12 cellular contexts compared by ENCODE assay signal in the genomic region with DNA sequence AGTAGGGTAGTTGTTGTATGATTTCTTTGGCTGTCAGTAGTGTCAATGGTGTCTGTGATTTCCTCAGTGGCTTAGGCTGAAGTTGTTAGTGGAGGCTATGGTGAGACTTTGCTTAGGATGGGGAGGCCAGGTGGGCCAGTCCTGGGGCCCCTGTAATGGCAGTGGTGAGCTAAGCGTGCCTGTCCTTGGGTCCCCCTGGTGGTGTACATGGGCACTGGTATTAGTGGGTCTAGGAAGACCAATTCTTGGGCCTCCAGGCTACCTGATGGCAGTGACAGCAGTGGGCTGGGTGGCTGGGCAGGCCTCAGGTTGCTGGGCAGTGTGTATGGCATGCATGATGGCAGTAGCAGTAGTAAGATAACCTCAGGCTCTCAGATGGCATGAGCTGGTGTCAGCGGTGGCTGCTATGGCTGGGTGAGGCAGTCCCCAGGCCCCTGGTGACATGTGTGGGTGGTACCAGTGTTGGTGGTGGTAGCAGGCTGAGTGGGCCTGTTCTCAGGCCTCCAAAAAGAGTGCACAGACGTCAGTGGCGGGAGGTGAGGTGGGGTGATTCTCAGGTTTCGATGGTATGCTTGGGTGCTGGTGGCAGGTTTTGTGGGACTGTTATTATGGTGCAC.
DNase-seq lines count a peak whose midpoint lies in the region; ATAC-seq and TF ChIP-seq lines count a peak whose summit lies in the region.
"Had no signal": no experiment of that assay in that cellular context is flagged by ENCODE, and none has a peak within 500 bp of the region (broad histone marks: within the 10 kb centered on the region; RNA-seq: fewer than 3 reads in every experiment).

No MANE protein-coding gene starts in this region.

- no peak overlapping the region for H3K56ac ChIP-seq in H9 (ENCODE audit: insufficient read length, low read depth, low read length)

- DNase-seq in H9 (peak; percentile 52), RPMI8226 (peak; percentile 8), memory B cell (ENCODE audit: low spot score in 2 of 2) (no peak), AG20443 (ENCODE audit: low spot score) (no peak), HuH-7.5 (ENCODE audit: low spot score) (no peak), substantia nigra (lab: John Stamatoyannopoulos, UW) (no peak)
- DNase-seq: activated T-cell treated with anti-CD3 and anti-CD28 coated beads, Interleukin-2, amount 50 U/mL, for 1 hour; DMS79 treated with DMSO at 0.1 percent for 48 hours; esophagus squamous epithelium; T-helper 9 cell had no signal

- H3K36me3 Mint-ChIP-seq in H9 (ENCODE audit: insufficient read depth in 1 of 3, low read depth in 3 of 3) (peaks cover 0 to 2% (median 0%) of the 10 kb centered on the region in 3 experiments; a peak in 1 of 7 replicates), memory B cell (peaks cover 11% of the 10 kb centered on the region)

- no peak overlapping the region for H2BK12ac ChIP-seq in H9 (ENCODE audit: insufficient read length, low read depth, low read length)

- H3K27me3 ChIP-seq in H9 (ENCODE audit: insufficient read depth, low read length): no peaks in the 10 kb centered on the region
- H3K27me3 ChIP-seq: breast epithelium, esophagus squamous epithelium had no signal

- no peaks in the 10 kb centered on the region for H3K23me2 ChIP-seq in H9 (ENCODE audit: insufficient read length, low read depth, low read length, poor library complexity, severe bottlenecking)

- no peak overlapping the region for H3K4me3 Mint-ChIP-seq in H9
- H3K4me3 Mint-ChIP-seq in memory B cell: no peak overlapping the region

- H3K79me1 ChIP-seq in H9 (ENCODE audit: insufficient read depth, low read depth, low read length, poor library complexity, severe bottlenecking): no peaks in the 10 kb centered on the region

- no peak overlapping the region for H4K8ac ChIP-seq in H9 (replicated peaks; ENCODE audit: insufficient read length, low read depth, low read length)

- H3K4me2 ChIP-seq in H9 (ENCODE audit: insufficient read depth, insufficient read length, low read length): no peak overlapping the region

- no peaks in the 10 kb centered on the region; a peak in 1 of 5 replicates for H3K9me3 Mint-ChIP-seq in H9
- H3K9me3 Mint-ChIP-seq in memory B cell: no peaks in the 10 kb centered on the region

- no peak overlapping the region for H2AFZ ChIP-seq in H9 (ENCODE audit: low read length)

- H3K23ac ChIP-seq in H9 (ENCODE audit: insufficient read length, low read depth, low read length): no peak overlapping the region

- H3K27ac Mint-ChIP-seq in H9 (peak overlapping the region in 1 of 3 experiments; percentile 5; a peak in 2 of 7 replicates), memory B cell (no peak overlapping the region)

- H3K27me3 Mint-ChIP-seq in H9 (ENCODE audit: low read depth) (no peaks in the 10 kb centered on the region), memory B cell (no peaks in the 10 kb centered on the region)

- H3K27ac ChIP-seq in H9 (ENCODE audit: insufficient read length, low read depth, low read length) (no peak overlapping the region), substantia nigra (ENCODE audit: low read depth, low read length, poor library complexity, severe bottlenecking) (no peak overlapping the region)
- H3K27ac ChIP-seq: breast epithelium, esophagus squamous epithelium had no signal

- H3K4me1 Mint-ChIP-seq in H9 (peaks cover 6% of the 10 kb centered on the region in 2 experiments), memory B cell (no peaks in the 10 kb centered on the region)

- peak; percentile 31 for ATAC-seq in memory B cell (ENCODE audit: low read depth)

- no peak overlapping the region for H3K9ac ChIP-seq in H9 (ENCODE audit: extremely low read depth, insufficient read length, low read length)

- H4K91ac ChIP-seq in H9 (ENCODE audit: insufficient read length, low read depth, low read length): no peak overlapping the region

- no peaks in the 10 kb centered on the region for H3K4me1 ChIP-seq in H9 (ENCODE audit: insufficient read depth, low read length)
- H3K4me1 ChIP-seq: breast epithelium, esophagus squamous epithelium had no signal

- H2BK15ac ChIP-seq in H9 (ENCODE audit: low read depth, low read length): no peak overlapping the region

- peak; percentile 48 for TF ChIP-seq CTCF in GM12872 (IDR thresholded peaks at IDR 0.05; ENCODE audit: insufficient read depth, low read depth, low read length)
- peak; percentile 61 for TF ChIP-seq CTCF in H9 (conservative IDR thresholded peaks at IDR 0.05)

- H2AK5ac ChIP-seq in H9 (ENCODE audit: insufficient read length, low read length): no peak overlapping the region

- H4K20me1 ChIP-seq in H9 (ENCODE audit: control insufficient read depth, insufficient read depth, insufficient read length): no peaks in the 10 kb centered on the region

- WGBS in H9 (ENCODE audit: extremely low coverage, insufficient read length, low lambda C conversion rate): no CpG with 5 or more reads among the region's 5 CpGs

- H3K18ac ChIP-seq in H9 (ENCODE audit: insufficient read length, low read depth, low read length): no peak overlapping the region

- no peaks in the 10 kb centered on the region for H3K79me2 ChIP-seq in H9 (ENCODE audit: insufficient read depth, low read length)

- no peak overlapping the region for H3K4ac ChIP-seq in H9 (ENCODE audit: low read depth, low read length)

- H4K5ac ChIP-seq in H9 (ENCODE audit: insufficient read length, low read depth, low read length): no peak overlapping the region

- H3K9me3 ChIP-seq in H9 (ENCODE audit: control insufficient read depth, low read depth, low read length): no peaks in the 10 kb centered on the region
- H3K9me3 ChIP-seq: breast epithelium, esophagus squamous epithelium had no signal

- no peak overlapping the region for H2BK120ac ChIP-seq in H9 (ENCODE audit: low read depth, low read length, poor library complexity, severe bottlenecking)

- H2BK20ac ChIP-seq in H9 (ENCODE audit: low read depth, low read length, poor library complexity, severe bottlenecking): no peak overlapping the region

- H3T11ph ChIP-seq in H9 (ENCODE audit: low read length): no peak overlapping the region

- no peak overlapping the region for H2BK5ac ChIP-seq in H9 (ENCODE audit: insufficient read length, low read length)

- H3K14ac ChIP-seq in H9 (ENCODE audit: insufficient read depth, low read length): no peak overlapping the region

Comparison
In these comparisons a context has a peak if more than half of its experiments do, and no peak if none do; other contexts are left out.
1. DNase-seq: peak in H9 (single experiment) and RPMI8226 (single experiment); none in memory B cell (0 of 2), AG20443 (single experiment), HuH-7.5 (single experiment) and substantia nigra (0 of 49).